In the genomic region with DNA sequence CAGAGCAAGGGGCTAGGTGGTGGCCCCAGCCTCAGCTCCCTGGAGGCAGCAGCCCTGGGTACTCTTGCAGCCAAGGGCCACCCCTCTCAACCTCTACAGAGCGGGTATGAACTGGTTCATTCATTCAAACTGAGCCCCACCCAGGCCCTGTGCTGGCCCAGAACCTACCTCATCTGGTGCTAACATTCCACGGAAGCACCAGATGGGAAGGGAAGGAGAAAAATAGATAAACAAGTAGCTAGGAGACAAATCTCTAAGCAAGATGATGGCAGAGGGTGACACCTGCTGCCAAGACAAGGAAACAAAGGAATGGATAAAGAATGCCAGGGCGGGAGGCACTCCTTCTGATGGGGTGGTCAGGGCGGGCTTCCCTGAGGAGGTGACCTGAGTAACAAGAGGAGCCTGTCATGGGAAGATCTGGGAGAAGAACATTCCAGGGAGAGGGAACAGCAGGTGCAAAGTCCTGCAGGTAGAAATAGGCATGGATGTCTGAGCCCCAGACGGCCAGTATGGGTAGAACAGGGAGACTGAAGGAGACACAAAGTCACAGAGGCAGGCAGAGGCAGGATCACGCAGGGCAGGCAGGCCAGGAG, we compare ENCODE assay signal across 10 cellular contexts. TPM values are rescaled to one million over a fixed set of nuclear protein-coding genes. Genes with fewer than 3 reads are reported as not detected.
DNase-seq lines count a peak whose midpoint lies in the region; ATAC-seq, FAIRE-seq and TF ChIP-seq lines count a peak whose summit lies in the region.
"Had no signal": no experiment of that assay in that cellular context is flagged by ENCODE, and none has a peak within 500 bp of the region (broad histone marks: within the 10 kb centered on the region; RNA-seq: fewer than 3 reads in every experiment).

No MANE protein-coding gene starts in this region.

- DNase-seq in AG08395 (ENCODE audit: low spot score) (peak; percentile 51), GM10266 (ENCODE audit: extremely low spot score) (no peak), WERI-Rb-1 (peak; percentile 67), keratinocyte (ENCODE audit: low read depth, low spot score) (no peak), CD1c-positive myeloid dendritic cell (ENCODE audit: extremely low spot score) (no peak), omental fat pad (ENCODE audit: low spot score) (no peak), esophagus muscularis mucosa (ENCODE audit: extremely low spot score) (no peak)
- no peak for DNase-seq in stimulated activated naive CD4-positive, alpha-beta T cell treated with Interleukin-2 at 50 U/mL for 16 hours (lab: John Stamatoyannopoulos, UW)
- DNase-seq: NCI-H1930 had no signal

- H3K9me3 ChIP-seq in WERI-Rb-1 (ENCODE audit: severe bottlenecking) (no peaks in the 10 kb centered on the region), keratinocyte (ENCODE audit: control insufficient read depth, low read depth, low read length) (no peaks in the 10 kb centered on the region), esophagus muscularis mucosa (no peaks in the 10 kb centered on the region)

- H3K4me3 ChIP-seq in WERI-Rb-1 (ENCODE audit: low read depth, low read length) (no peak overlapping the region), keratinocyte (ENCODE audit: control insufficient read depth in 2 of 3, extremely low read depth in 1 of 3, insufficient read depth in 2 of 3, low read depth in 1 of 3, low read length in 3 of 3) (no peak overlapping the region), esophagus muscularis mucosa (no peak overlapping the region)
- H3K4me3 ChIP-seq: skin epidermis had no signal

- H3K4me2 ChIP-seq in keratinocyte (ENCODE audit: control insufficient read depth, extremely low read depth, insufficient read depth, low read depth, low read length) = no peak overlapping the region

- TF ChIP-seq CTCF in GM10266 (IDR thresholded peaks at IDR 0.05; ENCODE audit: control insufficient read depth, insufficient read depth, low read depth, missing control alignments) = peak; percentile 36
- peak; percentile 57; the same call in 1 of the 2 replicates for TF ChIP-seq CTCF in WERI-Rb-1 (IDR thresholded peaks at IDR 0.05; ENCODE audit: low read depth, low read length)
- peak in 2 of 3 experiments; percentile 29 to 39 for TF ChIP-seq CTCF in keratinocyte (optimal IDR thresholded peaks at IDR 0.05 in 1 of 3, IDR thresholded peaks at IDR 0.05 in 1 of 3, conservative IDR thresholded peaks at IDR 0.05 in 1 of 3; ENCODE audit: extremely low read depth in 1 of 3, insufficient read depth in 2 of 3, low read length in 3 of 3)
- TF ChIP-seq CTCF in omental fat pad (IDR thresholded peaks at IDR 0.05) = no peak
- TF ChIP-seq CTCF in esophagus muscularis mucosa (IDR thresholded peaks at IDR 0.05) = no peak

- no peaks in the 10 kb centered on the region for H3K9me1 ChIP-seq in keratinocyte (ENCODE audit: control insufficient read depth, extremely low read depth, insufficient read depth, low read length)

- no peaks in the 10 kb centered on the region for H4K20me1 ChIP-seq in keratinocyte (ENCODE audit: control insufficient read depth, extremely low read depth, insufficient read depth, low read length)

- H3K9ac ChIP-seq in keratinocyte (ENCODE audit: control insufficient read depth, extremely low read depth, insufficient read depth, low read length) = no peak overlapping the region

- no peak for ATAC-seq in omental fat pad (ENCODE audit: low FRiP score)

- dilution Hi-C loops in keratinocyte (cut with MboI; ENCODE audit: extremely low pct_ligation_motif_present, low sequenced_read_pairs) = no loop called here

- peaks cover 28% of the 10 kb centered on the region for H3K36me3 ChIP-seq in WERI-Rb-1
- peaks cover 0 to 4% of the 10 kb centered on the region in 2 experiments for H3K36me3 ChIP-seq in keratinocyte (ENCODE audit: control insufficient read depth in 2 of 2, extremely low read depth in 1 of 2, insufficient read depth in 2 of 2, low read length in 2 of 2)
- peaks cover 8 to 69% (median 62%) of the 10 kb centered on the region in 4 donors for H3K36me3 ChIP-seq in esophagus muscularis mucosa

- no peak for TF ChIP-seq POLR2A in esophagus muscularis mucosa (IDR thresholded peaks at IDR 0.05; ENCODE audit: low read depth)

- FAIRE-seq in keratinocyte (lab: Jason Lieb, UNC) = no peak

- intact Hi-C loops in esophagus muscularis mucosa (cut with DNase I) = no loop called here

- H3K4me1 ChIP-seq in keratinocyte (ENCODE audit: control insufficient read depth, extremely low read depth, insufficient read depth, low read length) (no peaks in the 10 kb centered on the region), esophagus muscularis mucosa (peaks cover 17 to 36% (median 35%) of the 10 kb centered on the region in 4 donors)

- H3K79me2 ChIP-seq in keratinocyte (ENCODE audit: control insufficient read depth, insufficient read depth, low read length) = no peaks in the 10 kb centered on the region

- no peak overlapping the region for H2AFZ ChIP-seq in keratinocyte (ENCODE audit: control insufficient read depth, low read length)

- H3K27me3 ChIP-seq in WERI-Rb-1 (ENCODE audit: insufficient read depth, low read depth, severe bottlenecking) = no peaks in the 10 kb centered on the region
- no peaks in the 10 kb centered on the region for H3K27me3 ChIP-seq in keratinocyte (ENCODE audit: control insufficient read depth, extremely low read depth, insufficient read depth, low read length)
- H3K27me3 ChIP-seq in esophagus muscularis mucosa = no peaks in the 10 kb centered on the region

- no peak for TF ChIP-seq EP300 in esophagus muscularis mucosa (IDR thresholded peaks at IDR 0.05)

- 76% methylated on average over 6 of the region's 6 CpGs for WGBS in esophagus muscularis mucosa

- H3K27ac ChIP-seq in WERI-Rb-1 = peak overlapping the region; percentile 48
- H3K27ac ChIP-seq in keratinocyte (ENCODE audit: control insufficient read depth, insufficient read depth, low read length) = no peak overlapping the region
- H3K27ac ChIP-seq in esophagus muscularis mucosa (replicated peaks in 1 of 4) = no peak overlapping the region

RNA-seq across cellular contexts. Expression of a gene that starts 6.1 kb away (rescaled TPM):
- 5.8 to 10.8 TPM (median 8.9 TPM) in 3 replicates for polyA plus RNA-seq in keratinocyte
- polyA plus RNA-seq in keratinocyte (2011; ENCODE audit: low read depth) = 2.5 TPM
- 5.6 and 14.0 TPM in 2 replicates for polyA plus RNA-seq in keratinocyte (2011; cell fraction: cytosol; rRNA removed)
- 4.1 and 8.4 TPM in 2 replicates for polyA plus RNA-seq in keratinocyte (2011; cell fraction: nucleus; rRNA removed)
- polyA plus RNA-seq in keratinocyte (2012; ENCODE audit: low replicate concordance) = 3.2 and 11.6 TPM in 2 replicates
- polyA minus RNA-seq in keratinocyte = 9.4 to 13.1 TPM (median 11.6 TPM) in 3 replicates
- 47.4 TPM for polyA minus RNA-seq in keratinocyte (2011; cell fraction: cytosol; rRNA and poly(A)+ RNA removed)
- 5.1 and 6.7 TPM in 2 replicates for polyA minus RNA-seq in keratinocyte (2011; cell fraction: nucleus; rRNA and poly(A)+ RNA removed)
- total RNA-seq in omental fat pad (10 to 100 TPM; 26.6 to 78.5 (median 45.0) TPM), esophagus muscularis mucosa (10 to 100 TPM; 20.3 to 44.8 (median 35.9) TPM)

RNA-seq across cellular contexts. Expression of a gene that starts 11.3 kb away (rescaled TPM):
- polyA plus RNA-seq in keratinocyte = 20.1 to 55.8 TPM (median 21.1 TPM) in 3 replicates
- 4.2 TPM for polyA plus RNA-seq in keratinocyte (2011; ENCODE audit: low read depth)
- polyA plus RNA-seq in keratinocyte (2011; cell fraction: cytosol; rRNA removed) = 27.9 and 43.7 TPM in 2 replicates
- 35.1 and 46.6 TPM in 2 replicates for polyA plus RNA-seq in keratinocyte (2011; cell fraction: nucleus; rRNA removed)
- 20.0 and 24.9 TPM in 2 replicates for polyA plus RNA-seq in keratinocyte (2012; ENCODE audit: low replicate concordance)
- 40.2 to 78.3 TPM (median 46.2 TPM) in 3 replicates for polyA minus RNA-seq in keratinocyte
- 25.1 TPM for polyA minus RNA-seq in keratinocyte (2011; cell fraction: cytosol; rRNA and poly(A)+ RNA removed)
- 9.2 and 11.3 TPM in 2 replicates for polyA minus RNA-seq in keratinocyte (2011; cell fraction: nucleus; rRNA and poly(A)+ RNA removed)
- total RNA-seq in omental fat pad (100 to 1,000 TPM; 138 to 213 (median 155) TPM), esophagus muscularis mucosa (100 to 1,000 TPM in 3 of 4 donors, 10 to 100 TPM in 1; 95.9 to 169 (median 125) TPM)

RNA-seq across cellular contexts. Expression of a gene that starts 19.9 kb away (rescaled TPM):
- polyA plus RNA-seq in keratinocyte = 2.4 to 5.2 TPM (median 4.4 TPM) in 3 replicates
- polyA plus RNA-seq in keratinocyte (2011; ENCODE audit: low read depth) = 2.0 TPM
- polyA plus RNA-seq in keratinocyte (2011; cell fraction: cytosol; rRNA removed) = 1.1 and 2.7 TPM in 2 replicates
- 9.0 and 9.9 TPM in 2 replicates for polyA plus RNA-seq in keratinocyte (2011; cell fraction: nucleus; rRNA removed)
- polyA plus RNA-seq in keratinocyte (2012; ENCODE audit: low replicate concordance) = 3.0 and 4.5 TPM in 2 replicates
- polyA minus RNA-seq in keratinocyte = 0.76 to 2.2 TPM (median 0.83 TPM) in 3 replicates
- polyA minus RNA-seq in keratinocyte (2011; cell fraction: cytosol; rRNA and poly(A)+ RNA removed) = 4.4 TPM
- 3.0 and 3.1 TPM in 2 replicates for polyA minus RNA-seq in keratinocyte (2011; cell fraction: nucleus; rRNA and poly(A)+ RNA removed)
- 1 to 10 TPM in 3 of 4 donors, under 1 TPM in 1; 0.82 to 3.0 (median 1.3) TPM for total RNA-seq in omental fat pad
- total RNA-seq in esophagus muscularis mucosa = 1 to 10 TPM; 1.3 to 2.8 (median 2.2) TPM

RNA-seq across cellular contexts. Expression of a gene that starts 26.9 kb away (rescaled TPM):
- 31.1 to 35.4 TPM (median 34.7 TPM) in 3 replicates for polyA plus RNA-seq in keratinocyte
- polyA plus RNA-seq in keratinocyte (2011; ENCODE audit: low read depth) = 4.3 TPM
- 30.4 and 34.1 TPM in 2 replicates for polyA plus RNA-seq in keratinocyte (2011; cell fraction: cytosol; rRNA removed)
- 31.3 and 35.3 TPM in 2 replicates for polyA plus RNA-seq in keratinocyte (2011; cell fraction: nucleus; rRNA removed)
- 30.8 and 33.4 TPM in 2 replicates for polyA plus RNA-seq in keratinocyte (2012; ENCODE audit: low replicate concordance)
- polyA minus RNA-seq in keratinocyte = 30.5 to 46.0 TPM (median 35.2 TPM) in 3 replicates
- 42.6 TPM for polyA minus RNA-seq in keratinocyte (2011; cell fraction: cytosol; rRNA and poly(A)+ RNA removed)
- polyA minus RNA-seq in keratinocyte (2011; cell fraction: nucleus; rRNA and poly(A)+ RNA removed) = 9.5 and 11.2 TPM in 2 replicates
- 10 to 100 TPM in 3 of 4 donors, 1 to 10 TPM in 1; 8.8 to 18.0 (median 13.5) TPM for total RNA-seq in omental fat pad
- 10 to 100 TPM in 1 of 4 donors, 1 to 10 TPM in 3; 6.6 to 13.3 (median 8.5) TPM for total RNA-seq in esophagus muscularis mucosa

RNA-seq across cellular contexts. Expression of a gene that starts 33.2 kb away (rescaled TPM):
- 40.2 to 53.8 TPM (median 46.5 TPM) in 3 replicates for polyA plus RNA-seq in keratinocyte
- polyA plus RNA-seq in keratinocyte (2011; ENCODE audit: low read depth) = 41.4 TPM
- 41.7 and 88.2 TPM in 2 replicates for polyA plus RNA-seq in keratinocyte (2011; cell fraction: cytosol; rRNA removed)
- polyA plus RNA-seq in keratinocyte (2011; cell fraction: nucleus; rRNA removed) = 45.8 and 51.8 TPM in 2 replicates
- 65.7 and 69.7 TPM in 2 replicates for polyA plus RNA-seq in keratinocyte (2012; ENCODE audit: low replicate concordance)
- 19.3 to 28.6 TPM (median 20.6 TPM) in 3 replicates for polyA minus RNA-seq in keratinocyte
- polyA minus RNA-seq in keratinocyte (2011; cell fraction: cytosol; rRNA and poly(A)+ RNA removed) = 20.1 TPM
- 3.7 and 4.8 TPM in 2 replicates for polyA minus RNA-seq in keratinocyte (2011; cell fraction: nucleus; rRNA and poly(A)+ RNA removed)
- total RNA-seq in omental fat pad (10 to 100 TPM; 28.5 to 93.4 (median 54.1) TPM), esophagus muscularis mucosa (10 to 100 TPM; 37.4 to 75.0 (median 56.0) TPM)

Comparison
In these comparisons a context has a peak if more than half of its experiments do, and no peak if none do; other contexts are left out.
1. DNase-seq: peak in AG08395 (single experiment) and WERI-Rb-1 (single experiment); none in GM10266 (single experiment), keratinocyte (single experiment), CD1c-positive myeloid dendritic cell (single experiment), stimulated activated naive CD4-positive, alpha-beta T cell treated with Interleukin-2 at 50 U/mL for 16 hours (single experiment), omental fat pad (single experiment) and esophagus muscularis mucosa (single experiment).
2. CTCF ChIP-seq: peak in GM10266 (single experiment), WERI-Rb-1 (single experiment) and keratinocyte (2 of 3); none in omental fat pad (0 of 3) and esophagus muscularis mucosa (0 of 3).